In the genomic region with DNA sequence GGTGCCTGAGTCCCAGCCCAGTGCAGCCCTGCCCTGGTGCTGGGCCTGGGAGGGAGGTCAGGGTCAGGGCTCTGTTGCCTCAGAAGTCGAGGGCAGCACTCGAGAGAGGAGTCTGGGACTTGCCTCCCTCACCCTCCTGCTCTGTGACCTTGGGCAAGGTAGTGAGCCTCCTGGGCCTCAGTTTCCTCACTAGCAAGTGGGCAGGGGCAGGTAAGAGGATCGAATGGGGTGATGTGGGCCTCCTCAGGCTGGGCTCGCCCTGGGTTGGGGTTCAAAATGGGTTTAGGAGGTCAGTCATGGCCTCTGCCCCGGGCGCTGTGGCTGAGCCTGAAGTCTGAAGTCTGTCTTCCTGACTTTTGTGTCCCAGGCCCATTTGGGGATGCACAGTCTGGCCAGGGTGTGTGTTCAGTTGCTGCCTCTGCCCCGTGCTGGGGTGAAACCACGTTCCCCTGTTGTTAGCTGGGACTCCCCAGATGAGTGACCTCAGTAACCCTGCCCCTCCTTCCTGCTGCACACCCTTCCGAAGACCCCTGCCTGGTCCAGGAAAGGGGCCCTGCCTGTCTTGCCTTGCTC, we compare ENCODE assay signal across 8 cellular contexts. TPM values are rescaled to one million over a fixed set of nuclear protein-coding genes. Genes with fewer than 3 reads are reported as not detected.
A peak's percentile ranks its signal among the peaks of the same experiment; 100 is the strongest.
DNase-seq lines count a peak whose midpoint lies in the region; ATAC-seq and TF ChIP-seq lines count a peak whose summit lies in the region.

No MANE protein-coding gene starts in this region.

- peak overlapping the region; percentile 64 for H3K4me3 ChIP-seq in AG04449 (ENCODE audit: low read depth, low read length)
- H3K4me3 ChIP-seq in LNCaP clone FGC (ENCODE audit: low read depth, low read length) = peak overlapping the region; percentile 64; the same call in 1 of the 2 replicates
- peak overlapping the region; percentile 6 to 83 (median 73) for H3K4me3 ChIP-seq in dorsolateral prefrontal cortex
- H3K4me3 ChIP-seq in naive thymus-derived CD4-positive, alpha-beta T cell (ENCODE audit: low read length) = peak overlapping the region; percentile 44

- H3K9me3 ChIP-seq in naive thymus-derived CD4-positive, alpha-beta T cell (ENCODE audit: control insufficient read depth in 2 of 3, low read length in 3 of 3) = no peaks in the 10 kb centered on the region

- ATAC-seq in naive thymus-derived CD4-positive, alpha-beta T cell = no peak
- ATAC-seq in HG02852 (IDR thresholded peaks at IDR 0.05; ENCODE audit: unreplicated experiment) = no peak

- peak overlapping the region in 47 of 59 donors; percentile 1 to 84 (median 52) for H3K27ac ChIP-seq in dorsolateral prefrontal cortex
- no peak overlapping the region for H3K27ac ChIP-seq in naive thymus-derived CD4-positive, alpha-beta T cell (ENCODE audit: low read depth, low read length)

- CTCF ChIA-PET in AG04449 (lab: Yijun Ruan, JAX) = no interaction called here
- CTCF ChIA-PET in naive thymus-derived CD4-positive, alpha-beta T cell (lab: Charles Lee) = interaction anchor here (0.7 kb wide), 1 partner anchor 21 kb away, joined by 3 read pairs; no protein-coding TSS in a partner anchor

- peak overlapping the region; percentile 79 to 97 (median 90) for H3K4me3 Mint-ChIP-seq in naive thymus-derived CD4-positive, alpha-beta T cell

- H3K36me3 ChIP-seq in naive thymus-derived CD4-positive, alpha-beta T cell (ENCODE audit: control insufficient read depth in 2 of 3, insufficient read depth in 3 of 3, low read length in 3 of 3) = no peaks in the 10 kb centered on the region

- no peaks in the 10 kb centered on the region for H3K27me3 Mint-ChIP-seq in naive thymus-derived CD4-positive, alpha-beta T cell

- H3K9me3 Mint-ChIP-seq in naive thymus-derived CD4-positive, alpha-beta T cell = peaks cover 0 to 1% (median 0%) of the 10 kb centered on the region in 11 donors

- intact Hi-C loops in dorsolateral prefrontal cortex (cut with DNase I) = loop anchor here (1.0 to 5.0 kb wide), 2 partner anchors 159 to 184 kb away; partner anchors contain the start of genes CERK (in 1 of the 2) and TBC1D22A (in 1 of the 2)
- intact Hi-C loops in naive thymus-derived CD4-positive, alpha-beta T cell (cut with micrococcal nuclease) = loop anchor here (1.0 to 5.0 kb wide), 3 partner anchors 36 to 906 kb away; partner anchors contain the start of genes ATXN10 (in 1 of the 2) and CERK (in 1 of the 2)

- POLR2A ChIA-PET in AG04449 (lab: Yijun Ruan, JAX) = no interaction called here
- POLR2A ChIA-PET in naive thymus-derived CD4-positive, alpha-beta T cell (lab: Charles Lee) = interaction anchor here (0.6 kb wide), 1 partner anchor 43 kb away, joined by 3 read pairs; no protein-coding TSS in a partner anchor

- no peaks in the 10 kb centered on the region for H3K27me3 ChIP-seq in dorsolateral prefrontal cortex
- no peaks in the 10 kb centered on the region for H3K27me3 ChIP-seq in naive thymus-derived CD4-positive, alpha-beta T cell (ENCODE audit: control insufficient read depth in 2 of 2, insufficient read depth in 2 of 2, low read length in 2 of 2)

- H3K4me1 Mint-ChIP-seq in naive thymus-derived CD4-positive, alpha-beta T cell = peaks cover 37 to 53% (median 49%) of the 10 kb centered on the region in 7 donors

- DNase-seq in AG04449 (ENCODE audit: low read depth, low spot score) (no peak), LNCaP clone FGC (ENCODE audit: low read depth) (no peak), dorsolateral prefrontal cortex (peak in 2 of 10 donors; percentile 27 to 44), GOT3 (lab: John Stamatoyannopoulos, UW) (no peak), GM10266 (ENCODE audit: extremely low spot score) (no peak), NCI-H2107 (lab: John Stamatoyannopoulos, UW) (no peak)
- DNase-seq in naive thymus-derived CD4-positive, alpha-beta T cell = no peak

- peaks cover 16 to 25% of the 10 kb centered on the region in 2 donors for H3K4me1 ChIP-seq in naive thymus-derived CD4-positive, alpha-beta T cell (ENCODE audit: control insufficient read depth in 2 of 2, insufficient read depth in 2 of 2, low read length in 2 of 2)

- peaks cover 0 to 2% (median 0%) of the 10 kb centered on the region in 5 donors for H3K36me3 Mint-ChIP-seq in naive thymus-derived CD4-positive, alpha-beta T cell

- peak overlapping the region in 6 of 9 donors; percentile 74 to 91 (median 77) for H3K27ac Mint-ChIP-seq in naive thymus-derived CD4-positive, alpha-beta T cell

- TF ChIP-seq CTCF in AG04449 (IDR thresholded peaks at IDR 0.05; ENCODE audit: insufficient read depth, low read length, missing control alignments) (no peak), LNCaP clone FGC (IDR thresholded peaks at IDR 0.05; ENCODE audit: control insufficient read depth, extremely low read depth, insufficient read depth) (no peak), dorsolateral prefrontal cortex (IDR thresholded peaks at IDR 0.05 in 54 of 56, conservative IDR thresholded peaks at IDR 0.05 in 2 of 56; ENCODE audit: low read depth in 1 of 56, partially characterized antibody in 56 of 56) (no peak), GM10266 (IDR thresholded peaks at IDR 0.05; ENCODE audit: control insufficient read depth, insufficient read depth, low read depth, missing control alignments) (no peak)

RNA-seq across cellular contexts. Expression of gene CELSR1, which starts 40.9 kb away (rescaled TPM):
- total RNA-seq in dorsolateral prefrontal cortex = under 1 TPM in 111 of 120 experiments, not detected in 9; 0.03 to 0.93 (median 0.23) TPM
- total RNA-seq in naive thymus-derived CD4-positive, alpha-beta T cell = 1 to 10 TPM in 2 of 5 experiments, under 1 TPM in 3; 0.36 to 4.7 (median 0.97) TPM
- polyA plus RNA-seq in naive thymus-derived CD4-positive, alpha-beta T cell = 1 to 10 TPM in 1 of 2 donors, under 1 TPM in 1; 0.45 to 1.1 TPM

RNA-seq across cellular contexts. Expression of gene GRAMD4, which starts 41.8 kb away (rescaled TPM):
- total RNA-seq in dorsolateral prefrontal cortex = 10 to 100 TPM; 33.2 to 89.6 (median 61.9) TPM
- total RNA-seq in naive thymus-derived CD4-positive, alpha-beta T cell = 10 to 100 TPM; 13.9 to 48.5 (median 15.6) TPM
- 1 to 10 TPM; 2.1 to 2.8 TPM for polyA plus RNA-seq in naive thymus-derived CD4-positive, alpha-beta T cell
